In genomic region chr19:4267101-4267900, GRCh38 we compare ENCODE assay signal across 8 cellular contexts. TPM values are rescaled to one million over a fixed set of nuclear protein-coding genes. Genes with fewer than 3 reads are reported as not detected.
DNase-seq lines count a peak whose midpoint lies in the region; ATAC-seq and TF ChIP-seq lines count a peak whose summit lies in the region.

No MANE protein-coding gene starts in this region.

- CTCF ChIA-PET in AG04450 (lab: Charles Lee), result interaction anchor here (0.6 to 4.2 kb wide), 18 partner anchors 10 to 691 kb away, joined by 3 to 58 read pairs (median 4); partner anchors contain the start of genes CHAF1A, MPND and YJU2
- CTCF ChIA-PET in Panc1 (lab: Charles Lee), result interaction anchor here (0.6 to 1.7 kb wide), 12 partner anchors 17 to 1051 kb away, joined by 3 to 15 read pairs (median 4); partner anchors contain the start of genes MPND, STAP2 and YJU2

- no TSS peak for BruUV-seq in Panc1 (replicated peaks; lab: Mats Ljungman, UMichigan)

- peaks cover 14% of the 10 kb centered on the region for H3K4me1 Mint-ChIP-seq in activated T-cell treated with anti-CD3 and anti-CD28 coated beads, Interleukin-2, amount 50 U/mL, for 24 hours (ENCODE audit: low read depth)
- no peaks in the 10 kb centered on the region for H3K4me1 Mint-ChIP-seq in osteocyte (ENCODE audit: unreplicated experiment)

- no peak overlapping the region for H3K4me2 ChIP-seq in GM23248 (ENCODE audit: unreplicated experiment)

- peak overlapping the region; percentile 0 for H3K27ac Mint-ChIP-seq in activated T-cell treated with anti-CD3 and anti-CD28 coated beads, Interleukin-2, amount 50 U/mL, for 24 hours
- H3K27ac Mint-ChIP-seq in osteocyte (ENCODE audit: unreplicated experiment), result no peak overlapping the region

- H3K4me1 ChIP-seq in GM23248 (ENCODE audit: insufficient read depth), result no peaks in the 10 kb centered on the region
- no peaks in the 10 kb centered on the region for H3K4me1 ChIP-seq in Panc1 (ENCODE audit: control insufficient read depth, insufficient read depth, low read length)
- H3K4me1 ChIP-seq in uterus, result no peaks in the 10 kb centered on the region

- H3K36me3 ChIP-seq in GM23248 (ENCODE audit: low read depth), result peaks cover 4% of the 10 kb centered on the region; the same call in 1 of the 2 replicates
- no peaks in the 10 kb centered on the region for H3K36me3 ChIP-seq in Panc1 (ENCODE audit: control insufficient read depth, insufficient read depth, low read length)
- H3K36me3 ChIP-seq in uterus, result no peaks in the 10 kb centered on the region

- WGBS in GM23248 (ENCODE audit: low coverage in 1 of 2, low lambda C conversion rate in 2 of 2, missing lambda C conversion rate in 2 of 2), 2 experiments, result 39 to 45% methylated on average over 20 to 21 of the region's 21 CpGs

- POLR2A ChIA-PET in AG04450 (lab: Yijun Ruan, JAX) (interaction anchor here (0.5 to 1.1 kb wide), 5 partner anchors 18 to 381 kb away, joined by 3 to 9 read pairs (median 5); partner anchors contain the start of genes MPND and YJU2), Panc1 (lab: Charles Lee) (no interaction called here)

- H3F3A ChIP-seq in GM23248 (ENCODE audit: insufficient read depth), result no peaks in the 10 kb centered on the region

- H4K20me1 ChIP-seq in GM23248 (ENCODE audit: insufficient read depth), result no peaks in the 10 kb centered on the region

- no peak for TF ChIP-seq POLR2A in uterus (IDR thresholded peaks at IDR 0.05)

- H3K4me3 ChIP-seq in AG04450 (ENCODE audit: low read depth, low read length) (no peak overlapping the region), GM23248 (no peak overlapping the region), Panc1 (ENCODE audit: low read depth in 2 of 2, low read length in 2 of 2) (no peak overlapping the region), fibroblast of pulmonary artery (replicated peaks; ENCODE audit: low read depth, low read length) (no peak overlapping the region), uterus (no peak overlapping the region)

- H3K27me3 ChIP-seq in AG04450 (ENCODE audit: control insufficient read depth, insufficient read depth, low read length) (no peaks in the 10 kb centered on the region), GM23248 (replicated peaks; ENCODE audit: insufficient read depth) (no peaks in the 10 kb centered on the region), Panc1 (ENCODE audit: control insufficient read depth, insufficient read depth, low read length) (no peaks in the 10 kb centered on the region), uterus (no peaks in the 10 kb centered on the region)

- peaks cover 83% of the 10 kb centered on the region for H3K36me3 Mint-ChIP-seq in activated T-cell treated with anti-CD3 and anti-CD28 coated beads, Interleukin-2, amount 50 U/mL, for 24 hours (ENCODE audit: low read depth)
- peaks cover 14% of the 10 kb centered on the region for H3K36me3 Mint-ChIP-seq in osteocyte (ENCODE audit: unreplicated experiment)

- no peak overlapping the region for H2AFZ ChIP-seq in GM23248

- H3K27ac ChIP-seq in AG04450 (ENCODE audit: low read depth, low read length) (no peak overlapping the region), GM23248 (no peak overlapping the region), Panc1 (ENCODE audit: low read length) (no peak overlapping the region), uterus (no peak overlapping the region)

- H3K4me3 Mint-ChIP-seq in activated T-cell treated with anti-CD3 and anti-CD28 coated beads, Interleukin-2, amount 50 U/mL, for 24 hours, result no peak overlapping the region
- no peak overlapping the region for H3K4me3 Mint-ChIP-seq in osteocyte (ENCODE audit: unreplicated experiment)

- intact Hi-C loops in Panc1 (cut with micrococcal nuclease; ENCODE audit: unreplicated experiment), result loop anchor here (2.0 kb wide), 1 partner anchor 84 kb away; no protein-coding TSS in a partner anchor
- intact Hi-C loops in uterus (cut with DNase I; ENCODE audit: low total_unique reads), result loop anchor here (10.0 kb wide), 1 partner anchor 88 kb away; no protein-coding TSS in a partner anchor

- H3K79me2 ChIP-seq in GM23248 (ENCODE audit: insufficient read depth), result no peaks in the 10 kb centered on the region

- no peaks in the 10 kb centered on the region for H3K27me3 Mint-ChIP-seq in activated T-cell treated with anti-CD3 and anti-CD28 coated beads, Interleukin-2, amount 50 U/mL, for 24 hours
- no peaks in the 10 kb centered on the region for H3K27me3 Mint-ChIP-seq in osteocyte (ENCODE audit: unreplicated experiment)

- no peaks in the 10 kb centered on the region for H3K9me2 ChIP-seq in GM23248 (ENCODE audit: insufficient read depth)

- peak; percentile 95 for ATAC-seq in Panc1
- ATAC-seq in GM21423 (IDR thresholded peaks at IDR 0.05; ENCODE audit: unreplicated experiment), result no peak

- in situ Hi-C loops in GM23248 (cut with MboI) (no loop called here), Panc1 (cut with HindIII; ENCODE audit: low pct_unique_long_range_greater_than_20kb, low sequenced_read_pairs) (no loop called here)

- TF ChIP-seq CTCF in AG04450 (IDR thresholded peaks at IDR 0.05; ENCODE audit: low read depth, low read length) (peak; percentile 81), Panc1 (IDR thresholded peaks at IDR 0.05) (peak; percentile 86), fibroblast of pulmonary artery (IDR thresholded peaks at IDR 0.05; ENCODE audit: low read length, missing control alignments) (peak; percentile 60), osteocyte (IDR thresholded peaks at IDR 0.05) (peak; percentile 77), uterus (IDR thresholded peaks at IDR 0.05) (peak; percentile 70 to 87 (median 78))

- DNase-seq in AG04450 (ENCODE audit: low read depth, low spot score), result no peak
- DNase-seq in GM23248, result peak; percentile 49
- peak; percentile 58 for DNase-seq in Panc1 (ENCODE audit: low read depth, low spot score)
- DNase-seq in activated T-cell treated with anti-CD3 and anti-CD28 coated beads, Interleukin-2, amount 50 U/mL, for 24 hours, result peak; percentile 77
- DNase-seq in fibroblast of pulmonary artery (ENCODE audit: low read depth), result peak; percentile 57
- DNase-seq in osteocyte (ENCODE audit: extremely low spot score, unreplicated experiment), result no peak
- peak; percentile 49 to 51 for DNase-seq in uterus

- H3K9me3 Mint-ChIP-seq in activated T-cell treated with anti-CD3 and anti-CD28 coated beads, Interleukin-2, amount 50 U/mL, for 24 hours, result no peaks in the 10 kb centered on the region
- no peaks in the 10 kb centered on the region for H3K9me3 Mint-ChIP-seq in osteocyte (ENCODE audit: unreplicated experiment)

- H3K9me3 ChIP-seq in AG04450 (ENCODE audit: control insufficient read depth, insufficient read depth, low read length) (peaks cover 8% of the 10 kb centered on the region), GM23248 (ENCODE audit: low read depth) (no peaks in the 10 kb centered on the region), Panc1 (ENCODE audit: control insufficient read depth, insufficient read depth, low read depth, low read length) (no peaks in the 10 kb centered on the region), uterus (no peaks in the 10 kb centered on the region)

- H3K9ac ChIP-seq in GM23248, result no peak overlapping the region

RNA-seq across cellular contexts. Expression of gene SHD, which starts 11.8 kb away (rescaled TPM):
- polyA plus RNA-seq in AG04450 (2011; rRNA removed) (not detected in 2 replicates), GM23248 (2016; fragmentation: Nextera tagmentation; extraction: Ambion mirVana) (not detected in 2 replicates)
- not detected in 2 replicates for polyA minus RNA-seq in AG04450 (2011; rRNA and poly(A)+ RNA removed)
- total RNA-seq in GM23248 (2014; rRNA removed; shearing (Covaris generic)), result not detected in 2 replicates
- total RNA-seq in Panc1 (2021; ENCODE audit: unreplicated experiment) (0.46 TPM), osteocyte (0.21 TPM in 1 of 2 replicates, not detected in the other), uterus (under 1 TPM in 1 of 4 donors, not detected in 3; 0.41 TPM)
- 0.35 TPM for polyA plus RNA-seq in Panc1 (2012; ENCODE audit: insufficient read length)

RNA-seq across cellular contexts. Expression of gene YJU2, which starts 20.4 kb away (rescaled TPM):
- 10.2 and 13.0 TPM in 2 replicates for polyA plus RNA-seq in AG04450 (2011; rRNA removed)
- polyA minus RNA-seq in AG04450 (2011; rRNA and poly(A)+ RNA removed), result 8.3 and 9.0 TPM in 2 replicates
- 17.3 and 20.1 TPM in 2 replicates for total RNA-seq in GM23248 (2014; rRNA removed; shearing (Covaris generic))
- polyA plus RNA-seq in GM23248 (2016; fragmentation: Nextera tagmentation; extraction: Ambion mirVana), result 10.6 and 12.9 TPM in 2 replicates
- 15.9 TPM for total RNA-seq in Panc1 (2021; ENCODE audit: unreplicated experiment)
- polyA plus RNA-seq in Panc1 (2012; ENCODE audit: insufficient read length), result 22.8 TPM
- 21.0 and 21.7 TPM in 2 replicates for total RNA-seq in osteocyte
- 10 to 100 TPM; 13.3 to 29.1 (median 21.5) TPM for total RNA-seq in uterus

RNA-seq across cellular contexts. Expression of gene TMIGD2, which starts 34.9 kb away (rescaled TPM):
- not detected in 2 replicates for polyA plus RNA-seq in AG04450 (2011; rRNA removed)
- polyA minus RNA-seq in AG04450 (2011; rRNA and poly(A)+ RNA removed), result not detected in 2 replicates
- not detected in 2 replicates for total RNA-seq in GM23248 (2014; rRNA removed; shearing (Covaris generic))
- not detected in 2 replicates for polyA plus RNA-seq in GM23248 (2016; fragmentation: Nextera tagmentation; extraction: Ambion mirVana)
- total RNA-seq in Panc1 (2021; ENCODE audit: unreplicated experiment), result not detected
- 0.47 TPM for polyA plus RNA-seq in Panc1 (2012; ENCODE audit: insufficient read length)
- not detected in 2 replicates for total RNA-seq in osteocyte
- total RNA-seq in uterus, result under 1 TPM in 1 of 4 donors, not detected in 3; 0.97 TPM

RNA-seq across cellular contexts. Expression of gene FSD1, which starts 37.1 kb away (rescaled TPM):
- polyA plus RNA-seq in AG04450 (2011; rRNA removed) (6.8 and 8.9 TPM in 2 replicates), GM23248 (2016; fragmentation: Nextera tagmentation; extraction: Ambion mirVana) (5.8 TPM in 2 replicates)
- 9.4 and 9.6 TPM in 2 replicates for polyA minus RNA-seq in AG04450 (2011; rRNA and poly(A)+ RNA removed)
- 5.8 and 16.2 TPM in 2 replicates for total RNA-seq in GM23248 (2014; rRNA removed; shearing (Covaris generic))
- total RNA-seq in Panc1 (2021; ENCODE audit: unreplicated experiment) (12.1 TPM), osteocyte (13.3 and 15.6 TPM in 2 replicates), uterus (1 to 10 TPM in 1 of 4 donors, not detected in 3; 3.1 TPM)
- 31.9 TPM for polyA plus RNA-seq in Panc1 (2012; ENCODE audit: insufficient read length)

RNA-seq across cellular contexts. Expression of gene EBI3, which starts 38.0 kb away (rescaled TPM):
- polyA plus RNA-seq in AG04450 (2011; rRNA removed), result 1.1 and 1.3 TPM in 2 replicates
- 0.22 and 1.6 TPM in 2 replicates for polyA minus RNA-seq in AG04450 (2011; rRNA and poly(A)+ RNA removed)
- total RNA-seq in GM23248 (2014; rRNA removed; shearing (Covaris generic)), result 0.76 TPM in 1 of 2 replicates, not detected in the other
- polyA plus RNA-seq in GM23248 (2016; fragmentation: Nextera tagmentation; extraction: Ambion mirVana), result 0.56 and 1.1 TPM in 2 replicates
- total RNA-seq in Panc1 (2021; ENCODE audit: unreplicated experiment), result 3.0 TPM
- 5.4 TPM for polyA plus RNA-seq in Panc1 (2012; ENCODE audit: insufficient read length)
- 1.0 and 1.6 TPM in 2 replicates for total RNA-seq in osteocyte
- 1 to 10 TPM in 3 of 4 donors, not detected in 1; 1.2 to 1.8 (median 1.5) TPM for total RNA-seq in uterus

Comparison
In these comparisons a context has a peak if more than half of its experiments do, and no peak if none do; other contexts are left out.
1. DNase-seq: peak in GM23248 (single experiment), Panc1 (single experiment), activated T-cell treated with anti-CD3 and anti-CD28 coated beads, Interleukin-2, amount 50 U/mL, for 24 hours (single experiment), fibroblast of pulmonary artery (single experiment) and uterus (2 of 2); none in AG04450 (single experiment) and osteocyte (single experiment).
2. Peak in every context shown above with its lines, with median percentiles within 50 percentile points of each other: CTCF ChIP-seq.